In the genomic region with DNA sequence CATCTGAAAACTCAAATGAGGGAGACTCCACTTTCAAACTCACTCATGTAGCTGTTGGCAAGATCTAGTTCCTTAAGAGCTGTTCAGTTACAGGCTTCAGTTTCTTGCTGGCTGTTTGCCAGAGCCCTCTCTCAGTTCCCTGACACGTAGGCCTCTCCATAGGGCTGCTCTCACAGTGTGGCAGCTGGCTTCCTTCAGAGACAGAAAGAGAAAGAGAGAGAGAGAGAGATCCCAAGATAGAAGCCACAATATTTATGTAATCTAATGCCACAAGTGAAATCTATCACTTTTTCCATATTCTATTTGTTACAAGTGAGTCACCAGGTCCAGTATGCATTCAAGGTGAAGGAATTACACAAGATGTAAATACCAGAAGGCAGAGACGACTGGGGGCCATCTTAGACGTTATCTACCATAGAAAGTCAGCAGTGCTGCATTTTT, we compare ENCODE assay signal across 10 cellular contexts.
DNase-seq lines count a peak whose midpoint lies in the region; ATAC-seq, FAIRE-seq and TF ChIP-seq lines count a peak whose summit lies in the region.
"Had no signal": no experiment of that assay in that cellular context is flagged by ENCODE, and none has a peak within 500 bp of the region (broad histone marks: within the 10 kb centered on the region; RNA-seq: fewer than 3 reads in every experiment).

No MANE protein-coding gene starts in this region.

- no peak for TF ChIP-seq CTCF in cardiac muscle cell (IDR thresholded peaks at IDR 0.05; ENCODE audit: low read depth, low read length)
- TF ChIP-seq CTCF in heart left ventricle (IDR thresholded peaks at IDR 0.05), result no peak
- TF ChIP-seq CTCF in lung (IDR thresholded peaks at IDR 0.05; ENCODE audit: control extremely low read depth, extremely low read depth), result no peak
- no peak for TF ChIP-seq CTCF in D721Med (IDR thresholded peaks at IDR 0.05; ENCODE audit: insufficient read depth, missing control alignments)

- TF ChIP-seq POLR2A in heart left ventricle (IDR thresholded peaks at IDR 0.05), result no peak

- H3K4me3 ChIP-seq in cardiac muscle cell (no peak overlapping the region), heart left ventricle (no peak overlapping the region), lung (no peak overlapping the region)
- H3K4me3 ChIP-seq: tibial artery had no signal

- H3K27me3 ChIP-seq in cardiac muscle cell, result no peaks in the 10 kb centered on the region
- H3K27me3 ChIP-seq in heart left ventricle, result peaks cover 0 to 5% (median 0%) of the 10 kb centered on the region in 9 donors
- H3K27me3 ChIP-seq in lung (ENCODE audit: control insufficient read depth, insufficient read depth), result no peaks in the 10 kb centered on the region
- H3K27me3 ChIP-seq: tibial artery had no signal

- H3K4me1 ChIP-seq in cardiac muscle cell (ENCODE audit: low read depth) (no peaks in the 10 kb centered on the region), heart left ventricle (no peaks in the 10 kb centered on the region), lung (ENCODE audit: control insufficient read depth in 2 of 2, insufficient read depth in 2 of 2, low read length in 2 of 2) (no peaks in the 10 kb centered on the region)
- H3K4me1 ChIP-seq: tibial artery had no signal

- H3K36me3 ChIP-seq in cardiac muscle cell (no peaks in the 10 kb centered on the region), heart left ventricle (no peaks in the 10 kb centered on the region), lung (ENCODE audit: control insufficient read depth in 2 of 2, insufficient read depth in 2 of 2, low read length in 2 of 2) (no peaks in the 10 kb centered on the region)
- H3K36me3 ChIP-seq: tibial artery had no signal

- DNase-seq in cardiac muscle cell (ENCODE audit: low read depth in 1 of 2, low spot score in 1 of 2) (peak; percentile 66 to 96), heart left ventricle (no peak), NCI-H69 (lab: John Stamatoyannopoulos, UW) (peak; percentile 71), lung (ENCODE audit: low spot score) (peak; percentile 66), COLO668 (lab: John Stamatoyannopoulos, UW; ENCODE audit: unreplicated experiment) (no peak), D721Med (ENCODE audit: insufficient read length, low spot score) (no peak), putamen (ENCODE audit: low spot score) (no peak)

- no peaks in the 10 kb centered on the region for H3K9me3 ChIP-seq in cardiac muscle cell (ENCODE audit: low read depth)
- H3K9me3 ChIP-seq in heart left ventricle, result no peaks in the 10 kb centered on the region
- no peaks in the 10 kb centered on the region for H3K9me3 ChIP-seq in lung (ENCODE audit: control insufficient read depth in 2 of 2, insufficient read depth in 1 of 2, low read length in 1 of 2)
- H3K9me3 ChIP-seq: tibial artery had no signal

- ATAC-seq in heart left ventricle, result no peak
- peak; percentile 95 for ATAC-seq in HG02852 (IDR thresholded peaks at IDR 0.05; ENCODE audit: unreplicated experiment)
- peak; percentile 27 for ATAC-seq in lung (ENCODE audit: insufficient read depth, low FRiP score)

- intact Hi-C loops in heart left ventricle (cut with DNase I), result no loop called here

- H3K27ac ChIP-seq in cardiac muscle cell (no peak overlapping the region), heart left ventricle (no peak overlapping the region), lung (ENCODE audit: low read depth in 1 of 2, low read length in 1 of 2) (no peak overlapping the region)
- H3K27ac ChIP-seq: tibial artery had no signal

- no peak for FAIRE-seq in D721Med (lab: Jason Lieb, UNC)
- FAIRE-seq: keratinocyte had no signal

- WGBS in heart left ventricle, 4 donors, result 34 to 41% (median 38%) methylated on average over 3 of the region's 3 CpGs
- 20 to 36% methylated on average over 3 of the region's 3 CpGs for WGBS in lung, 2 donors

Comparison
In these comparisons a context has a peak if more than half of its experiments do, and no peak if none do; other contexts are left out.
1. DNase-seq: peak in cardiac muscle cell (2 of 2), NCI-H69 (single experiment) and lung (single experiment); none in heart left ventricle (0 of 5), COLO668 (single experiment), D721Med (single experiment) and putamen (single experiment).
2. ATAC-seq: peak in HG02852 (single experiment) and lung (single experiment); none in heart left ventricle (0 of 4).